In genomic region chr3:177069514-177070329, GRCh38 we compare ENCODE assay signal across 12 cellular contexts.
A peak's percentile ranks its signal among the peaks of the same experiment; 100 is the strongest.
DNase-seq lines count a peak whose midpoint lies in the region; ATAC-seq, FAIRE-seq and TF ChIP-seq lines count a peak whose summit lies in the region.
"Had no signal": no experiment of that assay in that cellular context is flagged by ENCODE, and none has a peak within 500 bp of the region (broad histone marks: within the 10 kb centered on the region; RNA-seq: fewer than 3 reads in every experiment).

No MANE protein-coding gene starts in this region.

- H3K9me3 Mint-ChIP-seq in activated T-helper 2 cell treated with anti-CD3 and anti-CD28 coated beads, Interferon-gamma antibody, Interleukin-2, Interleukin-4, amounts not matched to agents 10 μg/mL and 5 μg/mL and 100 μg/mL, durations not matched to agents 14 hours and 24 hours and 36 hours = no peaks in the 10 kb centered on the region

- H3K36me3 ChIP-seq in keratinocyte (ENCODE audit: control insufficient read depth in 2 of 2, extremely low read depth in 1 of 2, insufficient read depth in 2 of 2, low read length in 2 of 2) = peaks cover 0 to 3% of the 10 kb centered on the region in 2 experiments

- H3K27ac Mint-ChIP-seq in activated T-helper 2 cell treated with anti-CD3 and anti-CD28 coated beads, Interferon-gamma antibody, Interleukin-2, Interleukin-4, amounts not matched to agents 10 μg/mL and 5 μg/mL and 100 μg/mL, durations not matched to agents 14 hours and 24 hours and 36 hours = peak overlapping the region; percentile 14

- DNase-seq in AG09319 (ENCODE audit: extremely low read depth, low read depth) = peak; percentile 5
- peak; percentile 42 for DNase-seq in GM04504 (ENCODE audit: low read depth)
- DNase-seq in activated T-helper 2 cell treated with anti-CD3 and anti-CD28 coated beads, Interferon-gamma antibody, Interleukin-2, Interleukin-4, amounts not matched to agents 10 μg/mL and 5 μg/mL and 100 μg/mL, durations not matched to agents 14 hours and 24 hours and 36 hours (ENCODE audit: low spot score) = no peak
- DNase-seq in keratinocyte (ENCODE audit: low read depth, low spot score) = no peak
- DNase-seq: activated CD4-positive, alpha-beta T cell treated with anti-CD3 and anti-CD28 coated beads, Interleukin-2, amount 50 U/mL, for 1 hour; islet precursor cell; NCI-H526 treated with DMSO at 0.1 percent for 48 hours had no signal

- peaks cover 25% of the 10 kb centered on the region for H3K4me1 Mint-ChIP-seq in activated T-helper 2 cell treated with anti-CD3 and anti-CD28 coated beads, Interferon-gamma antibody, Interleukin-2, Interleukin-4, amounts not matched to agents 10 μg/mL and 5 μg/mL and 100 μg/mL, durations not matched to agents 14 hours and 24 hours and 36 hours (ENCODE audit: low read depth)

- no peak for TF ChIP-seq CTCF in AG09319 (IDR thresholded peaks at IDR 0.05; ENCODE audit: low read depth, low read length)
- no peak for TF ChIP-seq CTCF in keratinocyte (optimal IDR thresholded peaks at IDR 0.05 in 1 of 3, IDR thresholded peaks at IDR 0.05 in 1 of 3, conservative IDR thresholded peaks at IDR 0.05 in 1 of 3; ENCODE audit: extremely low read depth in 1 of 3, insufficient read depth in 2 of 3, low read length in 3 of 3)

- H3K9me1 ChIP-seq in keratinocyte (ENCODE audit: control insufficient read depth, extremely low read depth, insufficient read depth, low read length) = no peaks in the 10 kb centered on the region

- peaks cover 4% of the 10 kb centered on the region for H3K4me1 ChIP-seq in keratinocyte (ENCODE audit: control insufficient read depth, extremely low read depth, insufficient read depth, low read length)

- intact Hi-C loops in activated T-helper 2 cell treated with anti-CD3 and anti-CD28 coated beads, Interferon-gamma antibody, Interleukin-2, Interleukin-4, amounts not matched to agents 10 μg/mL and 5 μg/mL and 100 μg/mL, durations not matched to agents 14 hours and 24 hours and 36 hours (cut with micrococcal nuclease) = no loop called here

- no peaks in the 10 kb centered on the region for H3K27me3 ChIP-seq in keratinocyte (ENCODE audit: control insufficient read depth, extremely low read depth, insufficient read depth, low read length)

- no peak overlapping the region for H3K4me2 ChIP-seq in keratinocyte (ENCODE audit: control insufficient read depth, extremely low read depth, insufficient read depth, low read depth, low read length)

- H3K9ac ChIP-seq in keratinocyte (ENCODE audit: control insufficient read depth, extremely low read depth, insufficient read depth, low read length) = no peak overlapping the region

- ATAC-seq in GM18909 (IDR thresholded peaks at IDR 0.05; ENCODE audit: poor library complexity, unreplicated experiment) = no peak
- ATAC-seq in GM21825 (IDR thresholded peaks at IDR 0.05; ENCODE audit: unreplicated experiment) = no peak
- no peak for ATAC-seq in GM18502 (IDR thresholded peaks at IDR 0.05; ENCODE audit: poor library complexity, unreplicated experiment)
- ATAC-seq: esophagus mucosa had no signal

- no peaks in the 10 kb centered on the region for H3K9me3 ChIP-seq in keratinocyte (ENCODE audit: control insufficient read depth, low read depth, low read length)

- peaks cover 18% of the 10 kb centered on the region for H3K36me3 Mint-ChIP-seq in activated T-helper 2 cell treated with anti-CD3 and anti-CD28 coated beads, Interferon-gamma antibody, Interleukin-2, Interleukin-4, amounts not matched to agents 10 μg/mL and 5 μg/mL and 100 μg/mL, durations not matched to agents 14 hours and 24 hours and 36 hours (ENCODE audit: low read depth)

- dilution Hi-C loops in keratinocyte (cut with MboI; ENCODE audit: extremely low pct_ligation_motif_present, low sequenced_read_pairs) = no loop called here

- H3K27me3 Mint-ChIP-seq in activated T-helper 2 cell treated with anti-CD3 and anti-CD28 coated beads, Interferon-gamma antibody, Interleukin-2, Interleukin-4, amounts not matched to agents 10 μg/mL and 5 μg/mL and 100 μg/mL, durations not matched to agents 14 hours and 24 hours and 36 hours (ENCODE audit: low read depth) = no peaks in the 10 kb centered on the region

- H3K4me3 Mint-ChIP-seq in activated T-helper 2 cell treated with anti-CD3 and anti-CD28 coated beads, Interferon-gamma antibody, Interleukin-2, Interleukin-4, amounts not matched to agents 10 μg/mL and 5 μg/mL and 100 μg/mL, durations not matched to agents 14 hours and 24 hours and 36 hours (ENCODE audit: low read depth) = no peak overlapping the region

- peaks cover 83% of the 10 kb centered on the region for H3K79me2 ChIP-seq in keratinocyte (ENCODE audit: control insufficient read depth, insufficient read depth, low read length)

- H3K27ac ChIP-seq in keratinocyte (ENCODE audit: control insufficient read depth, insufficient read depth, low read length) = peak overlapping the region; percentile 15

- H4K20me1 ChIP-seq in keratinocyte (ENCODE audit: control insufficient read depth, extremely low read depth, insufficient read depth, low read length) = peaks cover 2% of the 10 kb centered on the region

- FAIRE-seq in keratinocyte (lab: Jason Lieb, UNC) = no peak
- FAIRE-seq: H54 had no signal

- H2AFZ ChIP-seq in keratinocyte (ENCODE audit: control insufficient read depth, low read length) = no peak overlapping the region

- H3K4me3 ChIP-seq in keratinocyte (ENCODE audit: control insufficient read depth in 2 of 3, extremely low read depth in 1 of 3, insufficient read depth in 2 of 3, low read depth in 1 of 3, low read length in 3 of 3) = no peak overlapping the region

Comparison
In these comparisons a context has a peak if more than half of its experiments do, and no peak if none do; other contexts are left out.
1. DNase-seq: peak in AG09319 (single experiment) and GM04504 (single experiment); none in activated T-helper 2 cell treated with anti-CD3 and anti-CD28 coated beads, Interferon-gamma antibody, Interleukin-2, Interleukin-4, amounts not matched to agents 10 μg/mL and 5 μg/mL and 100 μg/mL, durations not matched to agents 14 hours and 24 hours and 36 hours (single experiment) and keratinocyte (single experiment).